Comparison of ENCODE assay signal across 11 cellular contexts in genomic region chr12:3097836-3098235, GRCh38. TPM values are rescaled to one million over a fixed set of nuclear protein-coding genes. Genes with fewer than 3 reads are reported as not detected.
DNase-seq lines count a peak whose midpoint lies in the region; TF ChIP-seq lines count a peak whose summit lies in the region.
"Had no signal": no experiment of that assay in that cellular context is flagged by ENCODE, and none has a peak within 500 bp of the region (broad histone marks: within the 10 kb centered on the region; RNA-seq: fewer than 3 reads in every experiment).

No MANE protein-coding gene starts in this region.

- no TSS peak for BruUV-seq in Caco-2 (replicated peaks; lab: Mats Ljungman, UMichigan)

- H2AFZ ChIP-seq in fibroblast of lung (ENCODE audit: low read length): peak overlapping the region; percentile 34

- H3K27me3 Mint-ChIP-seq in Caco-2 (ENCODE audit: insufficient read depth, unreplicated experiment): no peaks in the 10 kb centered on the region

- 77% methylated on average over 9 of the region's 9 CpGs; no CpG with 5 or more reads in 1 of the 2 donors for WGBS in transverse colon (ENCODE audit: low coverage in 1 of 2), 2 donors

- TF ChIP-seq POLR2A in transverse colon (IDR thresholded peaks at IDR 0.05): no peak

- in situ Hi-C loops in transverse colon (cut with MboI; ENCODE audit: low pct_ligation_motif_present in 1 of 4, low pct_unique_long_range_greater_than_20kb in 1 of 4, low sequenced_read_pairs in 3 of 4): no loop called here

- intact Hi-C loops in transverse colon (cut with DNase I; ENCODE audit: low total_unique reads): no loop called here
- intact Hi-C loops in Caco-2 (cut with micrococcal nuclease; ENCODE audit: unreplicated experiment): no loop called here

- CTCF ChIA-PET in Caco-2 (lab: Charles Lee): interaction anchor here (0.5 kb wide), 1 partner anchor 41 kb away, joined by 4 read pairs; no protein-coding TSS in a partner anchor

- H3K4me3 ChIP-seq in fibroblast of lung (replicated peaks in 1 of 4; ENCODE audit: control extremely low read depth in 1 of 4, insufficient read depth in 1 of 4, low read depth in 3 of 4, low read length in 4 of 4) (no peak overlapping the region), muscle layer of duodenum (ENCODE audit: low read depth in 1 of 2, low read length in 2 of 2) (no peak overlapping the region), transverse colon (no peak overlapping the region), Caco-2 (ENCODE audit: low read depth, low read length) (no peak overlapping the region)
- H3K4me3 ChIP-seq: colonic mucosa, prostate gland had no signal

- peaks cover 19% of the 10 kb centered on the region for H3K36me3 Mint-ChIP-seq in Caco-2 (ENCODE audit: insufficient read depth, unreplicated experiment)

- DNase-seq in fibroblast of lung (ENCODE audit: low read depth in 2 of 2) (no peak), transverse colon (no peak), T-helper 9 cell (no peak), Caco-2 (no peak), AG08396 (ENCODE audit: low spot score) (no peak), NCI-H1105 treated with DMSO at 0.1 percent for 48 hours (lab: John Stamatoyannopoulos, UW) (no peak)
- DNase-seq: MV-4-11 had no signal

- H3K9me3 Mint-ChIP-seq in Caco-2 (ENCODE audit: unreplicated experiment): peaks cover 14% of the 10 kb centered on the region

- H3K9ac ChIP-seq in fibroblast of lung (ENCODE audit: insufficient read depth, low read length): no peak overlapping the region

- POLR2A ChIA-PET in Caco-2 (lab: Charles Lee): interaction anchor here (0.5 kb wide), 1 partner anchor 23 kb away, joined by 3 read pairs; no protein-coding TSS in a partner anchor

- no peak overlapping the region for H3K4me3 Mint-ChIP-seq in Caco-2 (ENCODE audit: unreplicated experiment)

- H4K20me1 ChIP-seq in fibroblast of lung (ENCODE audit: control insufficient read depth, extremely low read depth, insufficient read depth, low read length): no peaks in the 10 kb centered on the region

- H3K36me3 ChIP-seq in fibroblast of lung (ENCODE audit: control insufficient read depth, insufficient read depth, low read length): no peaks in the 10 kb centered on the region
- H3K36me3 ChIP-seq in muscle layer of duodenum (ENCODE audit: control insufficient read depth in 1 of 2, insufficient read depth in 2 of 2, low read length in 2 of 2): no peaks in the 10 kb centered on the region
- H3K36me3 ChIP-seq in transverse colon: no peaks in the 10 kb centered on the region
- no peaks in the 10 kb centered on the region for H3K36me3 ChIP-seq in Caco-2 (ENCODE audit: control insufficient read depth, insufficient read depth, low read length)
- H3K36me3 ChIP-seq: colonic mucosa, prostate gland had no signal

- no peaks in the 10 kb centered on the region for H3K9me3 ChIP-seq in fibroblast of lung (ENCODE audit: control insufficient read depth, insufficient read depth, low read depth, low read length)
- H3K9me3 ChIP-seq in muscle layer of duodenum (ENCODE audit: control insufficient read depth in 1 of 2, low read length in 2 of 2): no peaks in the 10 kb centered on the region
- no peaks in the 10 kb centered on the region for H3K9me3 ChIP-seq in transverse colon
- peaks cover 7% of the 10 kb centered on the region; the same call in 1 of the 2 replicates for H3K9me3 ChIP-seq in Caco-2
- H3K9me3 ChIP-seq: colonic mucosa, prostate gland had no signal

- peak overlapping the region; percentile 42 for H3K4me2 ChIP-seq in fibroblast of lung (ENCODE audit: extremely low read depth, insufficient read depth, low read length)

- no peaks in the 10 kb centered on the region for H3K27me3 ChIP-seq in fibroblast of lung (ENCODE audit: control insufficient read depth, insufficient read depth, low read length)
- no peaks in the 10 kb centered on the region for H3K27me3 ChIP-seq in muscle layer of duodenum (ENCODE audit: low read depth, low read length)
- H3K27me3 ChIP-seq in transverse colon: no peaks in the 10 kb centered on the region
- H3K27me3 ChIP-seq in Caco-2 (replicated peaks; ENCODE audit: control insufficient read depth, insufficient read depth, low read length): no peaks in the 10 kb centered on the region
- H3K27me3 ChIP-seq: colonic mucosa had no signal

- H3K4me1 ChIP-seq in fibroblast of lung (ENCODE audit: control insufficient read depth, extremely low read depth, insufficient read depth, low read length) (peaks cover 10% of the 10 kb centered on the region), muscle layer of duodenum (ENCODE audit: control insufficient read depth in 1 of 2, insufficient read depth in 2 of 2, low read length in 2 of 2) (peaks cover 7 to 23% of the 10 kb centered on the region in 2 donors), transverse colon (peaks cover 0 to 19% (median 6%) of the 10 kb centered on the region in 4 donors), Caco-2 (peaks cover 9% of the 10 kb centered on the region; the same call in 1 of the 2 replicates)
- H3K4me1 ChIP-seq: colonic mucosa had no signal

- TF ChIP-seq CTCF in fibroblast of lung (conservative IDR thresholded peaks at IDR 0.05 in 1 of 2, IDR thresholded peaks at IDR 0.05 in 1 of 2; ENCODE audit: low read depth in 1 of 2, low read length in 2 of 2) (no peak), transverse colon (IDR thresholded peaks at IDR 0.05) (no peak), Caco-2 (IDR thresholded peaks at IDR 0.05; ENCODE audit: insufficient read depth in 1 of 2, low read depth in 1 of 2, low read length in 1 of 2, severe bottlenecking in 1 of 2, unreplicated experiment in 1 of 2) (no peak)

- H3K4me1 Mint-ChIP-seq in Caco-2 (ENCODE audit: low read depth, unreplicated experiment): peaks cover 5% of the 10 kb centered on the region

- H3K27ac ChIP-seq in fibroblast of lung (ENCODE audit: insufficient read depth, low read length) (peak overlapping the region; percentile 6), muscle layer of duodenum (ENCODE audit: low read length) (peak overlapping the region; percentile 16), transverse colon (peak overlapping the region; percentile 25 to 60 (median 32))
- H3K27ac ChIP-seq: colonic mucosa had no signal

- no peak overlapping the region for H3K27ac Mint-ChIP-seq in Caco-2 (ENCODE audit: unreplicated experiment)

- H3K79me2 ChIP-seq in fibroblast of lung (ENCODE audit: control insufficient read depth, insufficient read depth, low read length): no peaks in the 10 kb centered on the region

- no peak for TF ChIP-seq EP300 in transverse colon (IDR thresholded peaks at IDR 0.05; ENCODE audit: low read depth)

TF ChIP-seq in PFSK-1, 5 proteins besides CTCF, POLR2A, EP300 and RAD21:
- TF ChIP-seq FOXP2 (optimal IDR thresholded peaks at IDR 0.05; ENCODE audit: borderline replicate concordance, extremely low read depth, extremely low read length, insufficient read depth) (peak; percentile 20), SIN3A (IDR thresholded peaks at IDR 0.05; ENCODE audit: borderline replicate concordance, insufficient read depth, low read length) (no peak)

RNA-seq across cellular contexts. Expression of gene TSPAN9, which starts 20.7 kb away (rescaled TPM):
- 21.4 TPM for polyA plus RNA-seq in PFSK-1 (2012; ENCODE audit: insufficient read length, low read depth)
- total RNA-seq in fibroblast of lung: 26.7 and 35.2 TPM in 2 replicates
- polyA plus RNA-seq in fibroblast of lung: 31.1 and 32.6 TPM in 2 replicates
- polyA plus RNA-seq in fibroblast of lung (2012): 25.6 and 30.4 TPM in 2 replicates
- polyA minus RNA-seq in fibroblast of lung (ENCODE audit: low replicate concordance): 35.5 and 64.8 TPM in 2 replicates
- total RNA-seq in transverse colon: 1 to 10 TPM; 4.2 to 9.3 (median 6.1) TPM
- 45.5 and 49.1 TPM in 2 replicates for total RNA-seq in Caco-2 (2022)
